11 cellular contexts compared by ENCODE assay signal in the genomic region with DNA sequence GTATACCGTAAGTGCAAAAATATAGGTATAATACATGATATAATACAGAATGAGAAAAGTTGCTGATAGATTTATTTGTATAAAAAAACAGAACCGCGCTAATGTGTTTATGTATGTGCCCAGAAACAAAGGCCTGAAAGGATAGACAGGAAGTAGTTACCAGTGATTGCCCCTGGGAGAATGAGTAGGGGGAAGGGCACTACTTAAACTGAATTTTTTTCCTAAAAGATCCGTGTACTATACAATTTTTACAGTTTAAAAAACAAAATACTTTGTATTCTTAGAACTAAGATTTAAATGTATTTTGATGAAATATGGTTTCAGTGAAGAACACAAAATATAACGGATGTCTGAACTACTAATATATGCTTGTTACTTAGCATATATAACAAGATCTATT. TPM values are rescaled to one million over a fixed set of nuclear protein-coding genes. Genes with fewer than 3 reads are reported as not detected.
A peak's percentile ranks its signal among the peaks of the same experiment; 100 is the strongest.
DNase-seq lines count a peak whose midpoint lies in the region; ATAC-seq and TF ChIP-seq lines count a peak whose summit lies in the region.
"Had no signal": no experiment of that assay in that cellular context is flagged by ENCODE, and none has a peak within 500 bp of the region (broad histone marks: within the 10 kb centered on the region; RNA-seq: fewer than 3 reads in every experiment).

No MANE protein-coding gene starts in this region.

- H3K27ac ChIP-seq in OCI-LY7 (ENCODE audit: low read depth, low read length, poor library complexity, severe bottlenecking) = peak overlapping the region; percentile 82
- H3K27ac ChIP-seq in spleen = peak overlapping the region in 6 of 8 donors; percentile 97 to 99 (median 98)
- H3K27ac ChIP-seq: thoracic aorta had no signal

- POLR2A ChIA-PET in OCI-LY7 (lab: Charles Lee) = no interaction called here

- H3K4me1 ChIP-seq in OCI-LY7 (ENCODE audit: insufficient read depth, low read length, poor library complexity, severe bottlenecking) = peaks cover 28% of the 10 kb centered on the region
- H3K4me1 ChIP-seq in spleen = peaks cover 4 to 84% (median 39%) of the 10 kb centered on the region in 6 donors

- TF ChIP-seq POLR2A in spleen (IDR thresholded peaks at IDR 0.05) = no peak

- no TSS peak for BruUV-seq in OCI-LY7 (replicated peaks; lab: Mats Ljungman, UMichigan)

- peaks cover 6 to 7% of the 10 kb centered on the region in 2 donors for H3K36me3 Mint-ChIP-seq in activated T-cell treated with anti-CD3 and anti-CD28 coated beads, Interleukin-2, amount 50 U/mL, for 72 hours (ENCODE audit: insufficient read depth in 2 of 2)
- peaks cover 16% of the 10 kb centered on the region for H3K36me3 Mint-ChIP-seq in dendritic cell treated with granulocyte-macrophage colony-stimulating factor and Interleukin-4, amounts not matched to agents 40 ng/mL and 50 ng/mL, for 4 days (ENCODE audit: low read depth)

- H3K9me3 ChIP-seq in OCI-LY7 (ENCODE audit: low read length) (no peaks in the 10 kb centered on the region), spleen (no peaks in the 10 kb centered on the region)
- H3K9me3 ChIP-seq: thoracic aorta had no signal

- H3K4me2 ChIP-seq in OCI-LY7 (ENCODE audit: low read length) = peak overlapping the region; percentile 97

- DNase-seq in activated T-cell treated with anti-CD3 and anti-CD28 coated beads, Interleukin-2, amount 50 U/mL, for 72 hours = no peak
- DNase-seq in activated T-cell treated with anti-CD3 and anti-CD28 coated beads for 4 hours = no peak
- peak; percentile 31 for DNase-seq in OCI-LY7 (ENCODE audit: low spot score)
- DNase-seq in spleen = no peak
- DNase-seq in NCI-H1092 treated with DMSO at 0.1 percent for 48 hours (lab: John Stamatoyannopoulos, UW) = no peak
- DNase-seq: activated naive CD4-positive, alpha-beta T cell treated with anti-CD3 and anti-CD28 coated beads, Interleukin-2, amount 50 U/mL, for 16 hours; C1 segment of cervical spinal cord had no signal

- intact Hi-C loops in OCI-LY7 (cut with micrococcal nuclease; ENCODE audit: unreplicated experiment) = loop anchor here (10.0 kb wide), 2 partner anchors 1640 to 1970 kb away; partner anchors contain the start of gene CCDC6
- intact Hi-C loops in dendritic cell treated with granulocyte-macrophage colony-stimulating factor and Interleukin-4, amounts not matched to agents 40 ng/mL and 50 ng/mL, for 4 days (cut with micrococcal nuclease) = loop anchor here (10.0 kb wide), 1 partner anchor 70 kb away; the partner anchor contains the start of gene UBE2D1
- intact Hi-C loops in spleen (cut with DNase I; ENCODE audit: low total_unique reads) = no loop called here

- peak overlapping the region; percentile 12 to 92 for H3K4me3 Mint-ChIP-seq in activated T-cell treated with anti-CD3 and anti-CD28 coated beads, Interleukin-2, amount 50 U/mL, for 72 hours
- peak overlapping the region; percentile 9 for H3K4me3 Mint-ChIP-seq in dendritic cell treated with granulocyte-macrophage colony-stimulating factor and Interleukin-4, amounts not matched to agents 40 ng/mL and 50 ng/mL, for 4 days

- no peaks in the 10 kb centered on the region for H3K36me3 ChIP-seq in OCI-LY7 (ENCODE audit: insufficient read depth, low read length)
- no peaks in the 10 kb centered on the region for H3K36me3 ChIP-seq in spleen
- H3K36me3 ChIP-seq: thoracic aorta had no signal

- no peak overlapping the region for H3K27ac Mint-ChIP-seq in activated T-cell treated with anti-CD3 and anti-CD28 coated beads, Interleukin-2, amount 50 U/mL, for 72 hours
- H3K27ac Mint-ChIP-seq in dendritic cell treated with granulocyte-macrophage colony-stimulating factor and Interleukin-4, amounts not matched to agents 40 ng/mL and 50 ng/mL, for 4 days = no peak overlapping the region

- 33 to 38% (median 36%) methylated on average over 5 of the region's 5 CpGs for WGBS in spleen, 5 donors

- peaks cover 25% of the 10 kb centered on the region for H4K20me1 ChIP-seq in OCI-LY7 (ENCODE audit: insufficient read depth, low read length)

- peaks cover 43% of the 10 kb centered on the region for H3K4me1 Mint-ChIP-seq in activated T-cell treated with anti-CD3 and anti-CD28 coated beads, Interleukin-2, amount 50 U/mL, for 72 hours (ENCODE audit: low read depth)
- peaks cover 24% of the 10 kb centered on the region for H3K4me1 Mint-ChIP-seq in dendritic cell treated with granulocyte-macrophage colony-stimulating factor and Interleukin-4, amounts not matched to agents 40 ng/mL and 50 ng/mL, for 4 days (ENCODE audit: low read depth)

- no peaks in the 10 kb centered on the region for H3K27me3 ChIP-seq in spleen (replicated peaks in 1 of 7)

- no peaks in the 10 kb centered on the region for H3K9me3 Mint-ChIP-seq in activated T-cell treated with anti-CD3 and anti-CD28 coated beads, Interleukin-2, amount 50 U/mL, for 72 hours
- H3K9me3 Mint-ChIP-seq in dendritic cell treated with granulocyte-macrophage colony-stimulating factor and Interleukin-4, amounts not matched to agents 40 ng/mL and 50 ng/mL, for 4 days = no peaks in the 10 kb centered on the region

- no peak for ATAC-seq in activated T-cell treated with anti-CD3 and anti-CD28 coated beads, Interleukin-2, amount 50 U/mL, for 72 hours (replicated peaks in 1 of 2)
- ATAC-seq in HG02852 (IDR thresholded peaks at IDR 0.05; ENCODE audit: unreplicated experiment) (no peak), HG03139 (IDR thresholded peaks at IDR 0.05; ENCODE audit: unreplicated experiment) (no peak)

- H2AFZ ChIP-seq in OCI-LY7 (ENCODE audit: low read length) = no peak overlapping the region

- no peaks in the 10 kb centered on the region for H3K9me2 ChIP-seq in OCI-LY7 (ENCODE audit: insufficient read depth, low read length)

- H3K27me3 Mint-ChIP-seq in activated T-cell treated with anti-CD3 and anti-CD28 coated beads, Interleukin-2, amount 50 U/mL, for 72 hours (ENCODE audit: low read depth) = no peaks in the 10 kb centered on the region
- no peaks in the 10 kb centered on the region for H3K27me3 Mint-ChIP-seq in dendritic cell treated with granulocyte-macrophage colony-stimulating factor and Interleukin-4, amounts not matched to agents 40 ng/mL and 50 ng/mL, for 4 days

- TF ChIP-seq CTCF in OCI-LY7 (conservative IDR thresholded peaks at IDR 0.05; ENCODE audit: low read length) = no peak
- TF ChIP-seq CTCF in spleen (IDR thresholded peaks at IDR 0.05 in 8 of 11, conservative IDR thresholded peaks at IDR 0.05 in 3 of 11) = no peak

- peaks cover 80% of the 10 kb centered on the region for H3K79me2 ChIP-seq in OCI-LY7 (ENCODE audit: insufficient read depth, low read depth, low read length)

- H3K4me3 ChIP-seq in OCI-LY7 (ENCODE audit: low read depth, low read length, poor library complexity, severe bottlenecking) (peak overlapping the region; percentile 90), spleen (peak overlapping the region in 2 of 8 donors; percentile 68 to 88)
- H3K4me3 ChIP-seq: thoracic aorta had no signal

- CTCF ChIA-PET in OCI-LY7 (lab: Charles Lee; ENCODE audit: unreplicated experiment) = no interaction called here

RNA-seq across cellular contexts. Expression of gene IPMK, which starts 2.9 kb away (rescaled TPM):
- 1 to 10 TPM; 7.1 to 8.3 TPM for total RNA-seq in activated T-cell treated with anti-CD3 and anti-CD28 coated beads, Interleukin-2, amount 50 U/mL, for 72 hours
- 4.5 and 5.6 TPM in 2 replicates for total RNA-seq in OCI-LY7 (2014; rRNA removed; shearing (Covaris generic))
- total RNA-seq in OCI-LY7 (2022) (9.5 and 10.0 TPM in 2 replicates), spleen (10 to 100 TPM; 12.3 to 17.2 (median 13.6) TPM)
- 1 to 10 TPM; 2.9 to 4.3 (median 3.4) TPM for polyA plus RNA-seq in spleen

RNA-seq across cellular contexts. Expression of gene CISD1, which starts 4.2 kb away (rescaled TPM):
- 10 to 100 TPM; 34.5 to 37.7 TPM for total RNA-seq in activated T-cell treated with anti-CD3 and anti-CD28 coated beads, Interleukin-2, amount 50 U/mL, for 72 hours
- 22.4 and 24.1 TPM in 2 replicates for total RNA-seq in OCI-LY7 (2014; rRNA removed; shearing (Covaris generic))
- total RNA-seq in OCI-LY7 (2022) = 44.5 and 45.2 TPM in 2 replicates
- 10 to 100 TPM in 5 of 7 donors, 1 to 10 TPM in 2; 7.1 to 26.5 (median 17.3) TPM for total RNA-seq in spleen
- polyA plus RNA-seq in spleen = 10 to 100 TPM in 2 of 3 donors, 1 to 10 TPM in 1; 8.5 to 26.4 (median 24.5) TPM
